In the genomic region with DNA sequence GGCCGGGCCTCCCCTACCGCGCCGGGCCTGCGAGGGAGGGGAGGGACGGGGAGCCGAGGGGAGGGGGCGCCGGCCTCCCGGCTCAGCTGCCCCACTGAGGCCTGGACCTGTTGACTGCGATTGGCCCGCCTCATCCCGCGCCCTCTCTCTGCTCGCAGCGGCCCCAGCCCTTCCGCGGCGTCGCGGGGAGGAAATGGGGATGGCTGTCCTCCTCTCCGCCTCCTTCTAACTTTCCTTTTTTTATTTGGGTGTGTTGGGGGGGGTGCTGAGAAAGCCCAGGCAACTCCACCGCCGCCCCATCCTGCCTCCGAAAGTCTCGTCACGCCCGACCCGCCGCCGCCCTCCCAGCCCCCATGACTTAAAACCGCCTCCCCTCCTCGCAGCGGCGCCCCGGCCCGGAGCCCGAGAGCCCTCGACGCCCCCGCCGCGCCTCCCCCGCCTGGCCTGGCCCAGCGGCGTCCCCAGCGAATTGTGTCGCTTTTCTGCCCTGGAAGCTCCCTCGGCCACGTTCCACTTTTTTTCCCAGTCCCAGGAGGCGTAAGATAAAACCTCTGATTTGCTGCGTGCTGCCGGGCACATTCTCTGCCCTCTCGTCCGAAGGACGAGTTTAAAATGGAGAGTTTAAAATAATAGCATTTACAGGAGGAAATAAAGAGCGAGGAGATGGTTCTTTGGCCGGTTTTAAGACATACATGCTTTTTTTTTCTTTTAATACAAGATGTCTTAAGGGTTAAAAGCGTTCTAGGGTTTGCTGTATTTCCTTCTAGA, we compare ENCODE assay signal across 7 cellular contexts. TPM values are rescaled to one million over a fixed set of nuclear protein-coding genes. Genes with fewer than 3 reads are reported as not detected.
DNase-seq lines count a peak whose midpoint lies in the region; ATAC-seq and TF ChIP-seq lines count a peak whose summit lies in the region.

No MANE protein-coding gene starts in this region.

- peak overlapping the region; percentile 87 for H3K27ac Mint-ChIP-seq in activated CD8-positive, alpha-beta T cell treated with anti-CD3 and anti-CD28 coated beads, Interleukin-2, amount 10 ng/mL, durations not matched to agents 7 days and 5 days
- H3K27ac Mint-ChIP-seq in endodermal cell: peak overlapping the region; percentile 99
- peak overlapping the region; percentile 97 for H3K27ac Mint-ChIP-seq in stimulated activated memory B cell treated with anti-CD40 and anti-IgM and Interleukin-4, amounts not matched to agents 10 μg/mL and 1 μg/mL and 100 μg/mL, for 72 hours

- no peaks in the 10 kb centered on the region for H3K9me3 Mint-ChIP-seq in activated CD8-positive, alpha-beta T cell treated with anti-CD3 and anti-CD28 coated beads, Interleukin-2, amount 10 ng/mL, durations not matched to agents 7 days and 5 days (ENCODE audit: insufficient read depth)
- no peaks in the 10 kb centered on the region for H3K9me3 Mint-ChIP-seq in endodermal cell
- no peaks in the 10 kb centered on the region for H3K9me3 Mint-ChIP-seq in stimulated activated memory B cell treated with anti-CD40 and anti-IgM and Interleukin-4, amounts not matched to agents 10 μg/mL and 1 μg/mL and 100 μg/mL, for 72 hours

- peak overlapping the region; percentile 97 for H4K8ac ChIP-seq in mesendoderm (ENCODE audit: low read depth, low read length)

- no peaks in the 10 kb centered on the region for H3K27me3 ChIP-seq in endodermal cell (ENCODE audit: control insufficient read depth, insufficient read depth, low read length, poor library complexity, severe bottlenecking)
- no peaks in the 10 kb centered on the region for H3K27me3 ChIP-seq in mesendoderm (ENCODE audit: insufficient read depth, low read length, poor library complexity)

- H3K4me2 ChIP-seq in mesendoderm (ENCODE audit: low read length): peak overlapping the region; percentile 53

- TF ChIP-seq CTCF in GM13977 (IDR thresholded peaks at IDR 0.05; ENCODE audit: extremely low read depth, insufficient read depth, missing control alignments): no peak
- TF ChIP-seq CTCF in endodermal cell (conservative IDR thresholded peaks at IDR 0.05): no peak

- H2BK15ac ChIP-seq in mesendoderm (replicated peaks; ENCODE audit: low read depth): no peak overlapping the region

- H3K27me3 Mint-ChIP-seq in activated CD8-positive, alpha-beta T cell treated with anti-CD3 and anti-CD28 coated beads, Interleukin-2, amount 10 ng/mL, durations not matched to agents 7 days and 5 days (ENCODE audit: low read depth): peaks cover 59% of the 10 kb centered on the region
- H3K27me3 Mint-ChIP-seq in endodermal cell (ENCODE audit: insufficient read depth): no peaks in the 10 kb centered on the region
- peaks cover 32% of the 10 kb centered on the region for H3K27me3 Mint-ChIP-seq in stimulated activated memory B cell treated with anti-CD40 and anti-IgM and Interleukin-4, amounts not matched to agents 10 μg/mL and 1 μg/mL and 100 μg/mL, for 72 hours

- peak; percentile 78 for DNase-seq in GM13977 (ENCODE audit: low spot score)
- peak; percentile 48 for DNase-seq in NCI-H226
- peak; percentile 64 for DNase-seq in activated CD8-positive, alpha-beta T cell treated with anti-CD3 and anti-CD28 coated beads, Interleukin-2, amount 10 ng/mL, durations not matched to agents 7 days and 5 days
- DNase-seq in endodermal cell: no peak
- peak; percentile 93 for DNase-seq in mesendoderm

- peak overlapping the region; percentile 93 for H2BK120ac ChIP-seq in mesendoderm (ENCODE audit: low read depth, low read length)

- no peaks in the 10 kb centered on the region for H3K79me2 ChIP-seq in mesendoderm (ENCODE audit: control insufficient read depth, insufficient read depth, low read length)

- peaks cover 25% of the 10 kb centered on the region for H3K4me1 ChIP-seq in endodermal cell (ENCODE audit: control insufficient read depth, insufficient read depth, low read length)
- peaks cover 5% of the 10 kb centered on the region for H3K4me1 ChIP-seq in mesendoderm (ENCODE audit: control insufficient read depth, low read depth, low read length)

- CTCF ChIA-PET in activated CD8-positive, alpha-beta T cell treated with anti-CD3 and anti-CD28 coated beads, Interleukin-2, amount 10 ng/mL, durations not matched to agents 7 days and 5 days (lab: Charles Lee): interaction anchor here (1.0 kb wide), 1 partner anchor 205 kb away, joined by 3 read pairs; no protein-coding TSS in a partner anchor

- peak overlapping the region; percentile 95 for H3K9ac ChIP-seq in endodermal cell (ENCODE audit: extremely low read depth, low read length, poor library complexity, severe bottlenecking)
- peak overlapping the region; percentile 87 for H3K9ac ChIP-seq in mesendoderm (ENCODE audit: low read length)

- H3K27ac ChIP-seq in endodermal cell (ENCODE audit: low read depth, low read length): peak overlapping the region; percentile 96
- H3K27ac ChIP-seq in mesendoderm (ENCODE audit: low read depth, low read length): peak overlapping the region; percentile 99

- in situ Hi-C loops in GM13977 (cut with MboI; ENCODE audit: low pct_unique_long_range_greater_than_20kb, low sequenced_read_pairs, unreplicated experiment): no loop called here

- H3K36me3 ChIP-seq in endodermal cell (ENCODE audit: control insufficient read depth, insufficient read depth, low read length) (no peaks in the 10 kb centered on the region), mesendoderm (ENCODE audit: control insufficient read depth, insufficient read depth, low read length) (no peaks in the 10 kb centered on the region)

- no peaks in the 10 kb centered on the region for H3K79me1 ChIP-seq in mesendoderm (ENCODE audit: low read length)

- H2AK5ac ChIP-seq in mesendoderm (ENCODE audit: low read length): no peak overlapping the region

- peak overlapping the region; percentile 24 for H2BK5ac ChIP-seq in mesendoderm (ENCODE audit: low read length)

- peaks cover 27% of the 10 kb centered on the region for H3K4me1 Mint-ChIP-seq in activated CD8-positive, alpha-beta T cell treated with anti-CD3 and anti-CD28 coated beads, Interleukin-2, amount 10 ng/mL, durations not matched to agents 7 days and 5 days (ENCODE audit: low read depth)
- peaks cover 48% of the 10 kb centered on the region for H3K4me1 Mint-ChIP-seq in endodermal cell
- H3K4me1 Mint-ChIP-seq in stimulated activated memory B cell treated with anti-CD40 and anti-IgM and Interleukin-4, amounts not matched to agents 10 μg/mL and 1 μg/mL and 100 μg/mL, for 72 hours: peaks cover 24% of the 10 kb centered on the region

- no peak overlapping the region for H4K5ac ChIP-seq in mesendoderm (ENCODE audit: low read length)

- peak overlapping the region; percentile 100 for H3K18ac ChIP-seq in mesendoderm (ENCODE audit: low read length)

- no peaks in the 10 kb centered on the region for H3K9me3 ChIP-seq in endodermal cell (ENCODE audit: control insufficient read depth, low read length)

- H3K56ac ChIP-seq in mesendoderm (ENCODE audit: low read length): peak overlapping the region; percentile 71

- peak; percentile 32 for ATAC-seq in HG02642 (IDR thresholded peaks at IDR 0.05; ENCODE audit: poor library complexity, unreplicated experiment)
- peak; percentile 66 for ATAC-seq in activated CD8-positive, alpha-beta T cell treated with anti-CD3 and anti-CD28 coated beads, Interleukin-2, amount 10 ng/mL, durations not matched to agents 7 days and 5 days
- peak; percentile 81 for ATAC-seq in stimulated activated memory B cell treated with anti-CD40 and anti-IgM and Interleukin-4, amounts not matched to agents 10 μg/mL and 1 μg/mL and 100 μg/mL, for 72 hours

- peak overlapping the region; percentile 99 for H3K4ac ChIP-seq in mesendoderm (ENCODE audit: low read depth, low read length)

- H3K4me3 Mint-ChIP-seq in activated CD8-positive, alpha-beta T cell treated with anti-CD3 and anti-CD28 coated beads, Interleukin-2, amount 10 ng/mL, durations not matched to agents 7 days and 5 days: peak overlapping the region; percentile 78
- peak overlapping the region; percentile 78 for H3K4me3 Mint-ChIP-seq in endodermal cell
- H3K4me3 Mint-ChIP-seq in stimulated activated memory B cell treated with anti-CD40 and anti-IgM and Interleukin-4, amounts not matched to agents 10 μg/mL and 1 μg/mL and 100 μg/mL, for 72 hours: peak overlapping the region; percentile 96

- H3K4me3 ChIP-seq in endodermal cell (ENCODE audit: low read length): peak overlapping the region; percentile 99
- H3K4me3 ChIP-seq in mesendoderm (ENCODE audit: low read length): peak overlapping the region; percentile 24

- 0 to 1% methylated on average over 19 to 46 of the region's 59 CpGs for WGBS in endodermal cell (ENCODE audit: insufficient coverage in 1 of 2, insufficient read length in 1 of 2), 2 experiments
- no CpG with 5 or more reads among the region's 59 CpGs for WGBS in mesendoderm (ENCODE audit: extremely low coverage, insufficient coverage, low lambda C conversion rate)

- H3K36me3 Mint-ChIP-seq in activated CD8-positive, alpha-beta T cell treated with anti-CD3 and anti-CD28 coated beads, Interleukin-2, amount 10 ng/mL, durations not matched to agents 7 days and 5 days (ENCODE audit: low read depth): peaks cover 4% of the 10 kb centered on the region
- H3K36me3 Mint-ChIP-seq in endodermal cell (ENCODE audit: low read depth): no peaks in the 10 kb centered on the region
- H3K36me3 Mint-ChIP-seq in stimulated activated memory B cell treated with anti-CD40 and anti-IgM and Interleukin-4, amounts not matched to agents 10 μg/mL and 1 μg/mL and 100 μg/mL, for 72 hours: no peaks in the 10 kb centered on the region

- POLR2A ChIA-PET in activated CD8-positive, alpha-beta T cell treated with anti-CD3 and anti-CD28 coated beads, Interleukin-2, amount 10 ng/mL, durations not matched to agents 7 days and 5 days (lab: Charles Lee): interaction anchor here (0.6 to 1.0 kb wide), 3 partner anchors 7 to 158 kb away, joined by 3 read pairs; no protein-coding TSS in a partner anchor

- no peak overlapping the region for H3K23ac ChIP-seq in mesendoderm (ENCODE audit: low read length)

RNA-seq across cellular contexts. Expression of a gene that starts 0.9 kb away (rescaled TPM):
- under 1 TPM; 0.10 to 0.11 TPM for total RNA-seq in activated CD8-positive, alpha-beta T cell treated with anti-CD3 and anti-CD28 coated beads, Interleukin-2, amount 10 ng/mL, durations not matched to agents 7 days and 5 days
- 10 to 100 TPM in 1 of 2 donors, 1 to 10 TPM in 1; 6.4 to 12.0 TPM for total RNA-seq in endodermal cell
- 33.0 TPM for polyA plus RNA-seq in endodermal cell (2013, experiment 1 of 2)
- polyA plus RNA-seq in endodermal cell (2013, experiment 2 of 2): 33.2 TPM
- 1.6 TPM for polyA plus RNA-seq in mesendoderm (2013, experiment 1 of 2)
- polyA plus RNA-seq in mesendoderm (2013, experiment 2 of 2): 1.7 TPM

RNA-seq across cellular contexts. Expression of a gene that starts 7.7 kb away (rescaled TPM):
- total RNA-seq in activated CD8-positive, alpha-beta T cell treated with anti-CD3 and anti-CD28 coated beads, Interleukin-2, amount 10 ng/mL, durations not matched to agents 7 days and 5 days: 10 to 100 TPM; 46.0 to 47.1 TPM
- total RNA-seq in endodermal cell: 10 to 100 TPM; 55.8 to 62.9 TPM
- polyA plus RNA-seq in endodermal cell (2013, experiment 1 of 2): 48.0 TPM
- 47.7 TPM for polyA plus RNA-seq in endodermal cell (2013, experiment 2 of 2)
- 37.4 TPM for polyA plus RNA-seq in mesendoderm (2013, experiment 1 of 2)
- polyA plus RNA-seq in mesendoderm (2013, experiment 2 of 2): 40.3 TPM

Comparison
In these comparisons a context has a peak if more than half of its experiments do, and no peak if none do; other contexts are left out.
1. RNA of a gene that starts 0.9 kb away (total RNA-seq): 6.4 to 12.0 TPM in endodermal cell; 0.10 to 0.11 TPM in activated CD8-positive, alpha-beta T cell treated with anti-CD3 and anti-CD28 coated beads, Interleukin-2, amount 10 ng/mL, durations not matched to agents 7 days and 5 days; every median in the first group is over 4 times any median in the second.
2. Peak in every context shown above with its lines, with median percentiles within 50 percentile points of each other: ATAC-seq, H3K27ac Mint-ChIP-seq and H3K4me3 Mint-ChIP-seq.